Comparison of ENCODE assay signal across 2 cellular contexts in the genomic region with DNA sequence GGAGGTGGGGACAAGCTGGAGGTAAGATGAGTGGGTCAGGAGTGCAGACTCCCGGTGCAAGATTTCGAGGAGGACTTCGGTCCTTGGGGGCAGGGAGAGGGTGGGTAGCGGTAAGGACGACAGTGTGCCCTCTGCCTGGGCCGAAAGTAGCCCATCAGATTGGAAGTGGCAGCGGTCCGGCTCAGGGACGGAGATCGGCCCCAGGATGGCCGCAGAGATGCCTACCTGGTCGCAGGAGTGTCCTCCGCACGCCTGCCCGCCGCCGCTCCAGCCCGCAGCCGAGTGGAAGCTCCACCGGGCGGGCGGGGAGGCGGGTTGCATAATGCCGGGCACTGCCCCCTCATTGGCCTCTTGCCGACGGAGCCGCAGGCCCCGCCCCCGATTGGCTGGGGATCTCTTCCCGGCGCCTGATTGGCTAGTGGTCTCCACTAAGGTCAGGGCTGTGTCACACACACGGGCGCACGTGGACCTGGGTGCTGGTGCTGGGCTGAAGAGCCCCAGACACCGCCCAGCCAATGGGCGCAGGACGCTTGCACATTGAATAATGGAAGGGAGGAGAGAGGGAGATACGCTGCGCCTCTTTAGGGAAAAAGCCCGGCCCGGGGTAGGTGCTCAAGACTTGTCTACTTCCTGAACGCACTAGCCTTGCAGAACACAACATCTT.
TF ChIP-seq lines count a peak whose summit lies in the region.

A gene with protein sequence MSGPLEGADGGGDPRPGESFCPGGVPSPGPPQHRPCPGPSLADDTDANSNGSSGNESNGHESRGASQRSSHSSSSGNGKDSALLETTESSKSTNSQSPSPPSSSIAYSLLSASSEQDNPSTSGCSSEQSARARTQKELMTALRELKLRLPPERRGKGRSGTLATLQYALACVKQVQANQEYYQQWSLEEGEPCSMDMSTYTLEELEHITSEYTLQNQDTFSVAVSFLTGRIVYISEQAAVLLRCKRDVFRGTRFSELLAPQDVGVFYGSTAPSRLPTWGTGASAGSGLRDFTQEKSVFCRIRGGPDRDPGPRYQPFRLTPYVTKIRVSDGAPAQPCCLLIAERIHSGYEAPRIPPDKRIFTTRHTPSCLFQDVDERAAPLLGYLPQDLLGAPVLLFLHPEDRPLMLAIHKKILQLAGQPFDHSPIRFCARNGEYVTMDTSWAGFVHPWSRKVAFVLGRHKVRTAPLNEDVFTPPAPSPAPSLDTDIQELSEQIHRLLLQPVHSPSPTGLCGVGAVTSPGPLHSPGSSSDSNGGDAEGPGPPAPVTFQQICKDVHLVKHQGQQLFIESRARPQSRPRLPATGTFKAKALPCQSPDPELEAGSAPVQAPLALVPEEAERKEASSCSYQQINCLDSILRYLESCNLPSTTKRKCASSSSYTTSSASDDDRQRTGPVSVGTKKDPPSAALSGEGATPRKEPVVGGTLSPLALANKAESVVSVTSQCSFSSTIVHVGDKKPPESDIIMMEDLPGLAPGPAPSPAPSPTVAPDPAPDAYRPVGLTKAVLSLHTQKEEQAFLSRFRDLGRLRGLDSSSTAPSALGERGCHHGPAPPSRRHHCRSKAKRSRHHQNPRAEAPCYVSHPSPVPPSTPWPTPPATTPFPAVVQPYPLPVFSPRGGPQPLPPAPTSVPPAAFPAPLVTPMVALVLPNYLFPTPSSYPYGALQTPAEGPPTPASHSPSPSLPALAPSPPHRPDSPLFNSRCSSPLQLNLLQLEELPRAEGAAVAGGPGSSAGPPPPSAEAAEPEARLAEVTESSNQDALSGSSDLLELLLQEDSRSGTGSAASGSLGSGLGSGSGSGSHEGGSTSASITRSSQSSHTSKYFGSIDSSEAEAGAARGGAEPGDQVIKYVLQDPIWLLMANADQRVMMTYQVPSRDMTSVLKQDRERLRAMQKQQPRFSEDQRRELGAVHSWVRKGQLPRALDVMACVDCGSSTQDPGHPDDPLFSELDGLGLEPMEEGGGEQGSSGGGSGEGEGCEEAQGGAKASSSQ (N-terminal part only) (minus strand): TSS at position 293 of the 664 bp plus-strand sequence. CDS start 1,698 bp downstream, outside the sequence.

TF ChIP-seq in A549, 52 proteins besides CTCF, POLR2A, EP300 and RAD21 (continued from another document):
- TF ChIP-seq MYC (IDR thresholded peaks at IDR 0.05; ENCODE audit: borderline replicate concordance, low read length), result peak; percentile 50; the same call in 1 of the 2 replicates
- peak; percentile 93 for TF ChIP-seq NPAS2 (CRISPR knock-in tag; IDR thresholded peaks at IDR 0.05; ENCODE audit: borderline replicate concordance)
- no peak for TF ChIP-seq FOSL2 (IDR thresholded peaks at IDR 0.05)
- TF ChIP-seq FOSL2 (CRISPR knock-in tag; IDR thresholded peaks at IDR 0.05), result peak; percentile 40
- TF ChIP-seq SMC3 (IDR thresholded peaks at IDR 0.05), result no peak
- TF ChIP-seq RNF2 (IDR thresholded peaks at IDR 0.05; ENCODE audit: borderline replicate concordance, low read depth), result no peak

TF ChIP-seq in K562, 482 proteins besides CTCF, POLR2A, EP300 and RAD21 (continued from another document and continues in another):
- TF ChIP-seq, protein P1, sequence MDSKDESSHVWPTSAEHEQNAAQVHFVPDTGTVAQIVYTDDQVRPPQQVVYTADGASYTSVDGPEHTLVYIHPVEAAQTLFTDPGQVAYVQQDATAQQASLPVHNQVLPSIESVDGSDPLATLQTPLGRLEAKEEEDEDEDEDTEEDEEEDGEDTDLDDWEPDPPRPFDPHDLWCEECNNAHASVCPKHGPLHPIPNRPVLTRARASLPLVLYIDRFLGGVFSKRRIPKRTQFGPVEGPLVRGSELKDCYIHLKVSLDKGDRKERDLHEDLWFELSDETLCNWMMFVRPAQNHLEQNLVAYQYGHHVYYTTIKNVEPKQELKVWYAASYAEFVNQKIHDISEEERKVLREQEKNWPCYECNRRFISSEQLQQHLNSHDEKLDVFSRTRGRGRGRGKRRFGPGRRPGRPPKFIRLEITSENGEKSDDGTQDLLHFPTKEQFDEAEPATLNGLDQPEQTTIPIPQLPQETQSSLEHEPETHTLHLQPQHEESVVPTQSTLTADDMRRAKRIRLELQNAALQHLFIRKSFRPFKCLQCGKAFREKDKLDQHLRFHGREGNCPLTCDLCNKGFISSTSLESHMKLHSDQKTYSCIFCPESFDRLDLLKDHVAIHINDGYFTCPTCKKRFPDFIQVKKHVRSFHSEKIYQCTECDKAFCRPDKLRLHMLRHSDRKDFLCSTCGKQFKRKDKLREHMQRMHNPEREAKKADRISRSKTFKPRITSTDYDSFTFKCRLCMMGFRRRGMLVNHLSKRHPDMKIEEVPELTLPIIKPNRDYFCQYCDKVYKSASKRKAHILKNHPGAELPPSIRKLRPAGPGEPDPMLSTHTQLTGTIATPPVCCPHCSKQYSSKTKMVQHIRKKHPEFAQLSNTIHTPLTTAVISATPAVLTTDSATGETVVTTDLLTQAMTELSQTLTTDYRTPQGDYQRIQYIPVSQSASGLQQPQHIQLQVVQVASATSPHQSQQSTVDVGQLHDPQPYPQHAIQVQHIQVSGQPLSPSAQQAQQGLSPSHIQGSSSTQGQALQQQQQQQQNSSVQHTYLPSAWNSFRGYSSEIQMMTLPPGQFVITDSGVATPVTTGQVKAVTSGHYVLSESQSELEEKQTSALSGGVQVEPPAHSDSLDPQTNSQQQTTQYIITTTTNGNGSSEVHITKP (IDR thresholded peaks at IDR 0.05; ENCODE audit: partially characterized antibody), result peak; percentile 58
- peak; percentile 32; the same call in 1 of the 2 replicates for TF ChIP-seq CC2D1A (IDR thresholded peaks at IDR 0.05)
- TF ChIP-seq ZNF586 (CRISPR knock-in tag; conservative IDR thresholded peaks at IDR 0.05), result no peak
- TF ChIP-seq PTTG1 (tag; IDR thresholded peaks at IDR 0.05; ENCODE audit: low read depth), result no peak
- peak; percentile 54 to 66; a peak in 3 of 4 replicates for TF ChIP-seq NRF1 (conservative IDR thresholded peaks at IDR 0.05 in 1 of 2, IDR thresholded peaks at IDR 0.05 in 1 of 2)
- peak; percentile 32 for TF ChIP-seq POLR2B (IDR thresholded peaks at IDR 0.05; ENCODE audit: low read depth, partially characterized antibody)
- TF ChIP-seq HSF4 (CRISPR knock-in tag; IDR thresholded peaks at IDR 0.05; ENCODE audit: borderline replicate concordance), result no peak
- no peak for TF ChIP-seq MTF1 (CRISPR knock-in tag; IDR thresholded peaks at IDR 0.05; ENCODE audit: borderline replicate concordance)
- TF ChIP-seq, protein P2, sequence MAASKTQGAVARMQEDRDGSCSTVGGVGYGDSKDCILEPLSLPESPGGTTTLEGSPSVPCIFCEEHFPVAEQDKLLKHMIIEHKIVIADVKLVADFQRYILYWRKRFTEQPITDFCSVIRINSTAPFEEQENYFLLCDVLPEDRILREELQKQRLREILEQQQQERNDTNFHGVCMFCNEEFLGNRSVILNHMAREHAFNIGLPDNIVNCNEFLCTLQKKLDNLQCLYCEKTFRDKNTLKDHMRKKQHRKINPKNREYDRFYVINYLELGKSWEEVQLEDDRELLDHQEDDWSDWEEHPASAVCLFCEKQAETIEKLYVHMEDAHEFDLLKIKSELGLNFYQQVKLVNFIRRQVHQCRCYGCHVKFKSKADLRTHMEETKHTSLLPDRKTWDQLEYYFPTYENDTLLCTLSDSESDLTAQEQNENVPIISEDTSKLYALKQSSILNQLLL (CRISPR knock-in tag; IDR thresholded peaks at IDR 0.05; ENCODE audit: borderline replicate concordance), result no peak
- TF ChIP-seq, protein P3, sequence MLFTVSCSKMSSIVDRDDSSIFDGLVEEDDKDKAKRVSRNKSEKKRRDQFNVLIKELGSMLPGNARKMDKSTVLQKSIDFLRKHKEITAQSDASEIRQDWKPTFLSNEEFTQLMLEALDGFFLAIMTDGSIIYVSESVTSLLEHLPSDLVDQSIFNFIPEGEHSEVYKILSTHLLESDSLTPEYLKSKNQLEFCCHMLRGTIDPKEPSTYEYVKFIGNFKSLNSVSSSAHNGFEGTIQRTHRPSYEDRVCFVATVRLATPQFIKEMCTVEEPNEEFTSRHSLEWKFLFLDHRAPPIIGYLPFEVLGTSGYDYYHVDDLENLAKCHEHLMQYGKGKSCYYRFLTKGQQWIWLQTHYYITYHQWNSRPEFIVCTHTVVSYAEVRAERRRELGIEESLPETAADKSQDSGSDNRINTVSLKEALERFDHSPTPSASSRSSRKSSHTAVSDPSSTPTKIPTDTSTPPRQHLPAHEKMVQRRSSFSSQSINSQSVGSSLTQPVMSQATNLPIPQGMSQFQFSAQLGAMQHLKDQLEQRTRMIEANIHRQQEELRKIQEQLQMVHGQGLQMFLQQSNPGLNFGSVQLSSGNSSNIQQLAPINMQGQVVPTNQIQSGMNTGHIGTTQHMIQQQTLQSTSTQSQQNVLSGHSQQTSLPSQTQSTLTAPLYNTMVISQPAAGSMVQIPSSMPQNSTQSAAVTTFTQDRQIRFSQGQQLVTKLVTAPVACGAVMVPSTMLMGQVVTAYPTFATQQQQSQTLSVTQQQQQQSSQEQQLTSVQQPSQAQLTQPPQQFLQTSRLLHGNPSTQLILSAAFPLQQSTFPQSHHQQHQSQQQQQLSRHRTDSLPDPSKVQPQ (CRISPR knock-in tag; IDR thresholded peaks at IDR 0.05; ENCODE audit: borderline replicate concordance), result peak; percentile 89; the same call in 1 of the 2 replicates
- peak; percentile 83 for TF ChIP-seq NFYB (IDR thresholded peaks at IDR 0.05; ENCODE audit: extremely low read depth, insufficient read length)
- peak; percentile 61 for TF ChIP-seq CCNT2 (IDR thresholded peaks at IDR 0.05; ENCODE audit: borderline replicate concordance, extremely low read depth, insufficient read length, low read depth, low read length)
- TF ChIP-seq, protein P4, sequence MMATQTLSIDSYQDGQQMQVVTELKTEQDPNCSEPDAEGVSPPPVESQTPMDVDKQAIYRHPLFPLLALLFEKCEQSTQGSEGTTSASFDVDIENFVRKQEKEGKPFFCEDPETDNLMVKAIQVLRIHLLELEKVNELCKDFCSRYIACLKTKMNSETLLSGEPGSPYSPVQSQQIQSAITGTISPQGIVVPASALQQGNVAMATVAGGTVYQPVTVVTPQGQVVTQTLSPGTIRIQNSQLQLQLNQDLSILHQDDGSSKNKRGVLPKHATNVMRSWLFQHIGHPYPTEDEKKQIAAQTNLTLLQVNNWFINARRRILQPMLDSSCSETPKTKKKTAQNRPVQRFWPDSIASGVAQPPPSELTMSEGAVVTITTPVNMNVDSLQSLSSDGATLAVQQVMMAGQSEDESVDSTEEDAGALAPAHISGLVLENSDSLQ (IDR thresholded peaks at IDR 0.05), result 0 out of 2 replicates have a peak, but pooled peaks have one; percentile 9
- TF ChIP-seq TBP (optimal IDR thresholded peaks at IDR 0.05; ENCODE audit: low read depth, low read length), result peak; percentile 36
- TF ChIP-seq EP400 (IDR thresholded peaks at IDR 0.05), result peak; percentile 52; the same call in 1 of the 2 replicates
- TF ChIP-seq FOXK1 (CRISPR knock-in tag; IDR thresholded peaks at IDR 0.05; ENCODE audit: borderline replicate concordance), result 0 out of 2 replicates have a peak, but pooled peaks have one; percentile 57
- TF ChIP-seq ZNF263 (CRISPR knock-in tag; IDR thresholded peaks at IDR 0.05; ENCODE audit: borderline replicate concordance), result 0 out of 2 replicates have a peak, but pooled peaks have one; percentile 33
- TF ChIP-seq, protein P5, sequence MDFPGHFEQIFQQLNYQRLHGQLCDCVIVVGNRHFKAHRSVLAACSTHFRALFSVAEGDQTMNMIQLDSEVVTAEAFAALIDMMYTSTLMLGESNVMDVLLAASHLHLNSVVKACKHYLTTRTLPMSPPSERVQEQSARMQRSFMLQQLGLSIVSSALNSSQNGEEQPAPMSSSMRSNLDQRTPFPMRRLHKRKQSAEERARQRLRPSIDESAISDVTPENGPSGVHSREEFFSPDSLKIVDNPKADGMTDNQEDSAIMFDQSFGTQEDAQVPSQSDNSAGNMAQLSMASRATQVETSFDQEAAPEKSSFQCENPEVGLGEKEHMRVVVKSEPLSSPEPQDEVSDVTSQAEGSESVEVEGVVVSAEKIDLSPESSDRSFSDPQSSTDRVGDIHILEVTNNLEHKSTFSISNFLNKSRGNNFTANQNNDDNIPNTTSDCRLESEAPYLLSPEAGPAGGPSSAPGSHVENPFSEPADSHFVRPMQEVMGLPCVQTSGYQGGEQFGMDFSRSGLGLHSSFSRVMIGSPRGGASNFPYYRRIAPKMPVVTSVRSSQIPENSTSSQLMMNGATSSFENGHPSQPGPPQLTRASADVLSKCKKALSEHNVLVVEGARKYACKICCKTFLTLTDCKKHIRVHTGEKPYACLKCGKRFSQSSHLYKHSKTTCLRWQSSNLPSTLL (IDR thresholded peaks at IDR 0.05), result 0 out of 2 replicates have a peak, but pooled peaks have one; percentile 49
- TF ChIP-seq SNRNP70 (optimal IDR thresholded peaks at IDR 0.05; ENCODE audit: low read depth, low read length), result no peak
- TF ChIP-seq CEBPB (tag; IDR thresholded peaks at IDR 0.05), result peak; percentile 98
- TF ChIP-seq CEBPG (CRISPR knock-in tag; IDR thresholded peaks at IDR 0.05), result peak; percentile 90
- peak; percentile 83 to 90 for TF ChIP-seq CEBPG (tag; conservative IDR thresholded peaks at IDR 0.05 in 1 of 2, IDR thresholded peaks at IDR 0.05 in 1 of 2)
- peak; percentile 95 for TF ChIP-seq L3MBTL2 (IDR thresholded peaks at IDR 0.05)
- no peak for TF ChIP-seq ATF1 (CRISPR knock-in tag; IDR thresholded peaks at IDR 0.05)
- peak; percentile 66 for TF ChIP-seq ATF1 (tag; IDR thresholded peaks at IDR 0.05)
- peak; percentile 59; the same call in 1 of the 2 replicates for TF ChIP-seq SMAD4 (CRISPR knock-in tag; conservative IDR thresholded peaks at IDR 0.05)
- TF ChIP-seq, protein P6, sequence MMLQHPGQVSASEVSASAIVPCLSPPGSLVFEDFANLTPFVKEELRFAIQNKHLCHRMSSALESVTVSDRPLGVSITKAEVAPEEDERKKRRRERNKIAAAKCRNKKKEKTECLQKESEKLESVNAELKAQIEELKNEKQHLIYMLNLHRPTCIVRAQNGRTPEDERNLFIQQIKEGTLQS (IDR thresholded peaks at IDR 0.05), result peak; percentile 76
- TF ChIP-seq, protein P6 (CRISPR knock-in tag; conservative IDR thresholded peaks at IDR 0.05), result no peak
- TF ChIP-seq SMAD1 (IDR thresholded peaks at IDR 0.05; ENCODE audit: low read depth, low read length, partially characterized antibody), result peak; percentile 38
- no peak for TF ChIP-seq POLR2AphosphoS2 (IDR thresholded peaks at IDR 0.05; ENCODE audit: low read length)
- peak in 1 of 2 experiments; percentile 58; a peak in 1 of 4 replicates for TF ChIP-seq TBL1XR1 (IDR thresholded peaks at IDR 0.05; ENCODE audit: low read length in 2 of 2)
- TF ChIP-seq, protein P7, sequence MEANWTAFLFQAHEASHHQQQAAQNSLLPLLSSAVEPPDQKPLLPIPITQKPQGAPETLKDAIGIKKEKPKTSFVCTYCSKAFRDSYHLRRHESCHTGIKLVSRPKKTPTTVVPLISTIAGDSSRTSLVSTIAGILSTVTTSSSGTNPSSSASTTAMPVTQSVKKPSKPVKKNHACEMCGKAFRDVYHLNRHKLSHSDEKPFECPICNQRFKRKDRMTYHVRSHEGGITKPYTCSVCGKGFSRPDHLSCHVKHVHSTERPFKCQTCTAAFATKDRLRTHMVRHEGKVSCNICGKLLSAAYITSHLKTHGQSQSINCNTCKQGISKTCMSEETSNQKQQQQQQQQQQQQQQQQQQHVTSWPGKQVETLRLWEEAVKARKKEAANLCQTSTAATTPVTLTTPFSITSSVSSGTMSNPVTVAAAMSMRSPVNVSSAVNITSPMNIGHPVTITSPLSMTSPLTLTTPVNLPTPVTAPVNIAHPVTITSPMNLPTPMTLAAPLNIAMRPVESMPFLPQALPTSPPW (CRISPR knock-in tag; IDR thresholded peaks at IDR 0.05), result peak; percentile 77
